In the genomic region with DNA sequence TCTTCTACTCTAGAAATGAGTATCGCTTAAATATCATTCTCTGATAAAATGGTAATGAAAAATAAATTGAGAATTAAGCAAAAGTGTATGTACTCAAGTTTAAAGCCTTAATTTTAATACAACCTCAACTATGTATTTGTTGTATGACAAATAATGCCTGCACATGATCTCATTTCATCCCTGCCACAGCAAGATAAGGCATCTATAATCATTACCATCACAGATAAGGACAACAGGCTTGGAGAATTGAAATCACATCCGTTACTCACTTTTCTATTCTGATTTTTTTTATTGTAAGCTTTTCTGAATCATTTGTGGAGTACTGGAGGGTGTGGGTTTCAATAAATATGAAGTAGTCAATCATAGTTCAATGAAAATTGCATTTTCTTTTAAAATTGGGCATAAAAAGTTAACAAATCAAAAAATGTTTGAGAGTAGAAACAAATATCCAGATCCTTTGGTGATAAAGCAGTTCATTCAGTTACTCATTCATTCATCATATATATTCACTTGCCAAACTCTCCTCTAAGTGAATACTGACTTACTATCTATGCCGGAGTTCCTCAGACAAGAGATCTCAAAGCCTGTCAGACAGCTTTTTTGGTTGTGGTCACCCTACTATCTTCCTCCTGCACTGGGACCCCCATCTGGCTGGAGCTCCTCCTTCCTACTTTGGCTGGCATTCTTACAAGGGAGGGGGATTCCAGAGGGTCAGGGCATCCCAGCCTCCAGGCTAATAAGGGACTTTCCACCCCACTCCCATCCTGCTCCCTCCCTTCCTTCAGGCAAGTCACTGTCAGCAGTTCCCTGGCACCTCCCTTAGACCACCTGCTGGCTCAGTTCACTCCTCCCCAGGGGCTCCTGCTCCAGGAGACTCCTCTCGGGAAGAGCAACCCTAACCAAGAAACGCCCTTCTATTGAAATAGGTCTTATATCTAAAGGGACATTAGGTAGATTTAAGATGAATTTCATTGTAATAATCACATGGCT, we compare ENCODE assay signal across 19 cellular contexts.
A peak's percentile ranks its signal among the peaks of the same experiment; 100 is the strongest.
DNase-seq lines count a peak whose midpoint lies in the region; ATAC-seq and TF ChIP-seq lines count a peak whose summit lies in the region.
"Had no signal": no experiment of that assay in that cellular context is flagged by ENCODE, and none has a peak within 500 bp of the region (broad histone marks: within the 10 kb centered on the region; RNA-seq: fewer than 3 reads in every experiment).

No MANE protein-coding gene starts in this region.

- WGBS in mesendoderm (ENCODE audit: extremely low coverage, insufficient coverage, low lambda C conversion rate) = no CpG with 5 or more reads among the region's 5 CpGs
- 88% methylated on average over 5 of the region's 5 CpGs for WGBS in esophagus muscularis mucosa

- H3K27ac Mint-ChIP-seq in HFFc6 = peak overlapping the region; percentile 88
- H3K27ac Mint-ChIP-seq in chondrocyte (ENCODE audit: unreplicated experiment) = peak overlapping the region; percentile 39
- H3K27ac Mint-ChIP-seq: activated CD8-positive, alpha-beta memory T cell treated with anti-CD3 and anti-CD28 coated beads, Interleukin-2, amount 10 ng/mL, durations not matched to agents 7 days and 5 days; activated naive CD4-positive, alpha-beta T cell treated with anti-CD3 and anti-CD28 coated beads for 36 hours had no signal

- H3K9me3 Mint-ChIP-seq in HFFc6 (no peaks in the 10 kb centered on the region), chondrocyte (ENCODE audit: low read depth) (no peaks in the 10 kb centered on the region)
- H3K9me3 Mint-ChIP-seq: activated naive CD4-positive, alpha-beta T cell treated with anti-CD3 and anti-CD28 coated beads for 36 hours had no signal

- H3K27me3 Mint-ChIP-seq in HFFc6 (ENCODE audit: insufficient read depth) (peaks cover 2% of the 10 kb centered on the region; the same call in 1 of the 2 replicates), chondrocyte (ENCODE audit: low read depth) (no peaks in the 10 kb centered on the region)

- H3K79me2 ChIP-seq in ACC112 (ENCODE audit: control insufficient read depth, insufficient read depth, low read length, unreplicated experiment) = peaks cover 53% of the 10 kb centered on the region
- H3K79me2 ChIP-seq in mesendoderm (ENCODE audit: control insufficient read depth, insufficient read depth, low read length) = no peaks in the 10 kb centered on the region

- H3K4me3 Mint-ChIP-seq in HFFc6 = peak overlapping the region; percentile 73
- H3K4me3 Mint-ChIP-seq in chondrocyte (ENCODE audit: unreplicated experiment) = no peak overlapping the region
- H3K4me3 Mint-ChIP-seq: activated CD8-positive, alpha-beta memory T cell treated with anti-CD3 and anti-CD28 coated beads, Interleukin-2, amount 10 ng/mL, durations not matched to agents 7 days and 5 days; activated naive CD4-positive, alpha-beta T cell treated with anti-CD3 and anti-CD28 coated beads for 36 hours had no signal

- H2AK5ac ChIP-seq in mesendoderm (ENCODE audit: low read length) = no peak overlapping the region

- H2BK120ac ChIP-seq in mesendoderm (ENCODE audit: low read depth, low read length) = no peak overlapping the region

- no peak overlapping the region for H3K4me2 ChIP-seq in mesendoderm (ENCODE audit: low read length)

- no peaks in the 10 kb centered on the region for H3K79me1 ChIP-seq in mesendoderm (ENCODE audit: low read length)

- H3K9ac ChIP-seq in mesendoderm (ENCODE audit: low read length) = no peak overlapping the region

- no peak overlapping the region for H4K8ac ChIP-seq in mesendoderm (ENCODE audit: low read depth, low read length)

- peak overlapping the region; percentile 100 for H3K27ac ChIP-seq in ACC112 (ENCODE audit: low read depth, low read length)
- no peak overlapping the region for H3K27ac ChIP-seq in mesendoderm (ENCODE audit: low read depth, low read length)
- peak overlapping the region in 2 of 4 donors; percentile 3 to 32 for H3K27ac ChIP-seq in esophagus muscularis mucosa (replicated peaks in 1 of 4)
- H3K27ac ChIP-seq: SK-N-MC, tibial artery, VCaP had no signal

- intact Hi-C loops in esophagus muscularis mucosa (cut with DNase I) = no loop called here

- H3K4me3 ChIP-seq in ACC112 (ENCODE audit: low read depth, low read length) (no peak overlapping the region), mesendoderm (ENCODE audit: low read length) (no peak overlapping the region), esophagus muscularis mucosa (no peak overlapping the region)
- H3K4me3 ChIP-seq: GM12878, lung, SK-N-MC, tibial artery had no signal

- peaks cover 52% of the 10 kb centered on the region for H3K36me3 Mint-ChIP-seq in HFFc6 (ENCODE audit: low read depth)
- peaks cover 2% of the 10 kb centered on the region for H3K36me3 Mint-ChIP-seq in chondrocyte (ENCODE audit: low read depth)

- no peak overlapping the region for H3K23ac ChIP-seq in mesendoderm (ENCODE audit: low read length)

- H3K27me3 ChIP-seq in ACC112 (ENCODE audit: insufficient read depth, low read length) = no peaks in the 10 kb centered on the region
- no peaks in the 10 kb centered on the region for H3K27me3 ChIP-seq in mesendoderm (ENCODE audit: insufficient read depth, low read length, poor library complexity)
- H3K27me3 ChIP-seq in esophagus muscularis mucosa = no peaks in the 10 kb centered on the region
- H3K27me3 ChIP-seq: tibial artery had no signal

- no peak for TF ChIP-seq EP300 in esophagus muscularis mucosa (IDR thresholded peaks at IDR 0.05)

- no peak overlapping the region for H4K5ac ChIP-seq in mesendoderm (ENCODE audit: low read length)

- H3K36me3 ChIP-seq in ACC112 (ENCODE audit: insufficient read depth, low read length) (no peaks in the 10 kb centered on the region), mesendoderm (ENCODE audit: control insufficient read depth, insufficient read depth, low read length) (no peaks in the 10 kb centered on the region), esophagus muscularis mucosa (peaks cover 0 to 20% (median 6%) of the 10 kb centered on the region in 4 donors)
- H3K36me3 ChIP-seq: tibial artery had no signal

- no peak for ATAC-seq in HG03469 (IDR thresholded peaks at IDR 0.05; ENCODE audit: unreplicated experiment)
- ATAC-seq: activated CD8-positive, alpha-beta memory T cell treated with anti-CD3 and anti-CD28 coated beads, Interleukin-2, amount 10 ng/mL, durations not matched to agents 7 days and 5 days; GM12878 had no signal

- H2BK15ac ChIP-seq in mesendoderm (replicated peaks; ENCODE audit: low read depth) = no peak overlapping the region

- H3K4ac ChIP-seq in mesendoderm (ENCODE audit: low read depth, low read length) = peak overlapping the region; percentile 20

- TF ChIP-seq CTCF in HFFc6 (IDR thresholded peaks at IDR 0.05) = no peak
- TF ChIP-seq CTCF in chondrocyte (IDR thresholded peaks at IDR 0.05) = no peak
- no peak for TF ChIP-seq CTCF in esophagus muscularis mucosa (IDR thresholded peaks at IDR 0.05)

- H3K4me1 Mint-ChIP-seq in HFFc6 (ENCODE audit: low read depth) (peaks cover 95% of the 10 kb centered on the region), chondrocyte (ENCODE audit: low read depth) (peaks cover 56% of the 10 kb centered on the region)

- H3K9me3 ChIP-seq in esophagus muscularis mucosa = no peaks in the 10 kb centered on the region
- H3K9me3 ChIP-seq: tibial artery had no signal

- H2BK5ac ChIP-seq in mesendoderm (ENCODE audit: low read length) = no peak overlapping the region

- H3K18ac ChIP-seq in mesendoderm (ENCODE audit: low read length) = no peak overlapping the region

- no peak overlapping the region for H2AFZ ChIP-seq in ACC112 (ENCODE audit: low read length, unreplicated experiment)

- DNase-seq in HFFc6 (no peak), chondrocyte (ENCODE audit: low spot score) (no peak), mesendoderm (peak; percentile 91), esophagus muscularis mucosa (ENCODE audit: extremely low spot score) (no peak), AG08396 (ENCODE audit: low spot score) (no peak)
- no peak for DNase-seq in stimulated activated CD4-positive, alpha-beta T cell treated with anti-CD3 and anti-CD28 coated beads, Interleukin-4, amount 100 ng/mL, for 1 hour
- DNase-seq: activated CD8-positive, alpha-beta memory T cell treated with anti-CD3 and anti-CD28 coated beads, Interleukin-2, amount 10 ng/mL, durations not matched to agents 7 days and 5 days; activated naive CD4-positive, alpha-beta T cell treated with anti-CD3 and anti-CD28 coated beads for 36 hours; DMS79; hippocampal formation; NCI-H187; occipital lobe; tibial artery had no signal

- no peak for TF ChIP-seq POLR2A in esophagus muscularis mucosa (IDR thresholded peaks at IDR 0.05; ENCODE audit: low read depth)

- no peak overlapping the region for H3K56ac ChIP-seq in mesendoderm (ENCODE audit: low read length)

- H3K4me1 ChIP-seq in ACC112 (ENCODE audit: control insufficient read depth, insufficient read depth, low read length, unreplicated experiment) (peaks cover 95% of the 10 kb centered on the region), mesendoderm (ENCODE audit: control insufficient read depth, low read depth, low read length) (peaks cover 4% of the 10 kb centered on the region), esophagus muscularis mucosa (peaks cover 64 to 83% (median 81%) of the 10 kb centered on the region in 4 donors)
